Comparison of ENCODE assay signal across 1 cellular context in the genomic region with DNA sequence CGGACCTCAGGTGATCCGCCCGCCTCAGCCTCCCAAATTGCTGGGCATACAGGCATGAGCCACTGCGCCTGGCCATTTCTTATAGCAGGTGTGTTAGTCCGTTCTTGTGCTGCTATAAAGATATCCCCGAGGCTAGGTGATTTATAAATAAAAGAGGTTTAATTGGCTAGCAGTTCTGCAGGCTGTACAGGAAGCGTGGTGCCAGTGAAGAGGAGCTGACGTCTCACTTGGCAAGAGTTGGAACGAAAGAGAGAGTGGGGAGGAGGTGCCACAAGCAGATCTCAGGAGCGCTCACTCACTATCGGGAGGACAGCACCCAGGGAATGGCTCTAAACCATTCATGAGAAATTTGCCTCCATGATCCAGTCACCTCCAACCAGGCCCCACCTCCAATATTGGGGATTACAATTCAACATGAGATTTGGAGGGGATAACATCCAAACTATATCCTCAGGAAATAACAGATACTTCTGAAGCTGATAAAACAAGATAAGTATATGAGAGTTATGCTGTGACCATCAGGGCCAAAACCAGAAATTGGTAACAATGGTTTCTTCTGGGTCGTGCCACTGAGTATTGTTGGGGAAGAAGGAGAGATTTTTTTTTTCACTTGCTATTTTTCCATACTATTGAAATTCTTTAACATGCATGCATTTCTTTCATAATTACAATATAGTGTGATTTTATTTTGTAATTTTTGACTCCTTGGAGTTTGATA.
TF ChIP-seq lines count a peak whose summit lies in the region.

No MANE protein-coding gene starts in this region.

TF ChIP-seq in GM23338, 12 proteins besides CTCF, POLR2A, EP300 and RAD21 (continued from another document):
- TF ChIP-seq, protein P1, sequence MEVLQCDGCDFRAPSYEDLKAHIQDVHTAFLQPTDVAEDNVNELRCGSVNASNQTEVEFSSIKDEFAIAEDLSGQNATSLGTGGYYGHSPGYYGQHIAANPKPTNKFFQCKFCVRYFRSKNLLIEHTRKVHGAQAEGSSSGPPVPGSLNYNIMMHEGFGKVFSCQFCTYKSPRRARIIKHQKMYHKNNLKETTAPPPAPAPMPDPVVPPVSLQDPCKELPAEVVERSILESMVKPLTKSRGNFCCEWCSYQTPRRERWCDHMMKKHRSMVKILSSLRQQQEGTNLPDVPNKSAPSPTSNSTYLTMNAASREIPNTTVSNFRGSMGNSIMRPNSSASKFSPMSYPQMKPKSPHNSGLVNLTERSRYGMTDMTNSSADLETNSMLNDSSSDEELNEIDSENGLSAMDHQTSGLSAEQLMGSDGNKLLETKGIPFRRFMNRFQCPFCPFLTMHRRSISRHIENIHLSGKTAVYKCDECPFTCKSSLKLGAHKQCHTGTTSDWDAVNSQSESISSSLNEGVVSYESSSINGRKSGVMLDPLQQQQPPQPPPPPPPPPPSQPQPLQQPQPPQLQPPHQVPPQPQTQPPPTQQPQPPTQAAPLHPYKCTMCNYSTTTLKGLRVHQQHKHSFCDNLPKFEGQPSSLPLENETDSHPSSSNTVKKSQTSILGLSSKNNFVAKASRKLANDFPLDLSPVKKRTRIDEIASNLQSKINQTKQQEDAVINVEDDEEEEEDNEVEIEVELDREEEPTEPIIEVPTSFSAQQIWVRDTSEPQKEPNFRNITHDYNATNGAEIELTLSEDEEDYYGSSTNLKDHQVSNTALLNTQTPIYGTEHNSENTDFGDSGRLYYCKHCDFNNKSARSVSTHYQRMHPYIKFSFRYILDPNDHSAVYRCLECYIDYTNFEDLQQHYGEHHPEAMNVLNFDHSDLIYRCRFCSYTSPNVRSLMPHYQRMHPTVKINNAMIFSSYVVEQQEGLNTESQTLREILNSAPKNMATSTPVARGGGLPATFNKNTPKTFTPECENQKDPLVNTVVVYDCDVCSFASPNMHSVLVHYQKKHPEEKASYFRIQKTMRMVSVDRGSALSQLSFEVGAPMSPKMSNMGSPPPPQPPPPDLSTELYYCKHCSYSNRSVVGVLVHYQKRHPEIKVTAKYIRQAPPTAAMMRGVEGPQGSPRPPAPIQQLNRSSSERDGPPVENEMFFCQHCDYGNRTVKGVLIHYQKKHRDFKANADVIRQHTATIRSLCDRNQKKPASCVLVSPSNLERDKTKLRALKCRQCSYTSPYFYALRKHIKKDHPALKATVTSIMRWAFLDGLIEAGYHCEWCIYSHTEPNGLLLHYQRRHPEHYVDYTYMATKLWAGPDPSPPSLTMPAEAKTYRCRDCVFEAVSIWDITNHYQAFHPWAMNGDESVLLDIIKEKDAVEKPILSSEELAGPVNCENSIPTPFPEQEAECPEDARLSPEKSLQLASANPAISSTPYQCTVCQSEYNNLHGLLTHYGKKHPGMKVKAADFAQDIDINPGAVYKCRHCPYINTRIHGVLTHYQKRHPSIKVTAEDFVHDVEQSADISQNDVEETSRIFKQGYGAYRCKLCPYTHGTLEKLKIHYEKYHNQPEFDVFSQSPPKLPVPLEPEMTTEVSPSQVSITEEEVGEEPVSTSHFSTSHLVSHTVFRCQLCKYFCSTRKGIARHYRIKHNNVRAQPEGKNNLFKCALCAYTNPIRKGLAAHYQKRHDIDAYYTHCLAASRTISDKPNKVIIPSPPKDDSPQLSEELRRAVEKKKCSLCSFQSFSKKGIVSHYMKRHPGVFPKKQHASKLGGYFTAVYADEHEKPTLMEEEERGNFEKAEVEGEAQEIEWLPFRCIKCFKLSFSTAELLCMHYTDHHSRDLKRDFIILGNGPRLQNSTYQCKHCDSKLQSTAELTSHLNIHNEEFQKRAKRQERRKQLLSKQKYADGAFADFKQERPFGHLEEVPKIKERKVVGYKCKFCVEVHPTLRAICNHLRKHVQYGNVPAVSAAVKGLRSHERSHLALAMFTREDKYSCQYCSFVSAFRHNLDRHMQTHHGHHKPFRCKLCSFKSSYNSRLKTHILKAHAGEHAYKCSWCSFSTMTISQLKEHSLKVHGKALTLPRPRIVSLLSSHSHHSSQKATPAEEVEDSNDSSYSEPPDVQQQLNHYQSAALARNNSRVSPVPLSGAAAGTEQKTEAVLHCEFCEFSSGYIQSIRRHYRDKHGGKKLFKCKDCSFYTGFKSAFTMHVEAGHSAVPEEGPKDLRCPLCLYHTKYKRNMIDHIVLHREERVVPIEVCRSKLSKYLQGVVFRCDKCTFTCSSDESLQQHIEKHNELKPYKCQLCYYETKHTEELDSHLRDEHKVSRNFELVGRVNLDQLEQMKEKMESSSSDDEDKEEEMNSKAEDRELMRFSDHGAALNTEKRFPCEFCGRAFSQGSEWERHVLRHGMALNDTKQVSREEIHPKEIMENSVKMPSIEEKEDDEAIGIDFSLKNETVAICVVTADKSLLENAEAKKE (CRISPR knock-in tag; IDR thresholded peaks at IDR 0.05) = no peak
- TF ChIP-seq EZH2phosphoT487 (IDR thresholded peaks at IDR 0.05; ENCODE audit: unreplicated experiment) (no peak), JUNB (IDR thresholded peaks at IDR 0.05; ENCODE audit: unreplicated experiment) (no peak), ZNF331 (CRISPR knock-in tag; IDR thresholded peaks at IDR 0.05; ENCODE audit: low read depth) (no peak), REST (IDR thresholded peaks at IDR 0.05; ENCODE audit: unreplicated experiment) (no peak), EZH2 (IDR thresholded peaks at IDR 0.05; ENCODE audit: low read depth, unreplicated experiment) (no peak), NANOG (IDR thresholded peaks at IDR 0.05; ENCODE audit: borderline replicate concordance) (no peak), CREB1 (CRISPR knock-in tag; IDR thresholded peaks at IDR 0.05; ENCODE audit: low read depth) (no peak), ZNF114 (CRISPR knock-in tag; IDR thresholded peaks at IDR 0.05) (no peak)
- TF ChIP-seq, protein P2, sequence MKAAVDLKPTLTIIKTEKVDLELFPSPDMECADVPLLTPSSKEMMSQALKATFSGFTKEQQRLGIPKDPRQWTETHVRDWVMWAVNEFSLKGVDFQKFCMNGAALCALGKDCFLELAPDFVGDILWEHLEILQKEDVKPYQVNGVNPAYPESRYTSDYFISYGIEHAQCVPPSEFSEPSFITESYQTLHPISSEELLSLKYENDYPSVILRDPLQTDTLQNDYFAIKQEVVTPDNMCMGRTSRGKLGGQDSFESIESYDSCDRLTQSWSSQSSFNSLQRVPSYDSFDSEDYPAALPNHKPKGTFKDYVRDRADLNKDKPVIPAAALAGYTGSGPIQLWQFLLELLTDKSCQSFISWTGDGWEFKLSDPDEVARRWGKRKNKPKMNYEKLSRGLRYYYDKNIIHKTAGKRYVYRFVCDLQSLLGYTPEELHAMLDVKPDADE (IDR thresholded peaks at IDR 0.05) = no peak
TF ChIP-seq in GM23338: peak in this region for 0.
